ENCODE assay signal across 16 cellular contexts in the genomic region with DNA sequence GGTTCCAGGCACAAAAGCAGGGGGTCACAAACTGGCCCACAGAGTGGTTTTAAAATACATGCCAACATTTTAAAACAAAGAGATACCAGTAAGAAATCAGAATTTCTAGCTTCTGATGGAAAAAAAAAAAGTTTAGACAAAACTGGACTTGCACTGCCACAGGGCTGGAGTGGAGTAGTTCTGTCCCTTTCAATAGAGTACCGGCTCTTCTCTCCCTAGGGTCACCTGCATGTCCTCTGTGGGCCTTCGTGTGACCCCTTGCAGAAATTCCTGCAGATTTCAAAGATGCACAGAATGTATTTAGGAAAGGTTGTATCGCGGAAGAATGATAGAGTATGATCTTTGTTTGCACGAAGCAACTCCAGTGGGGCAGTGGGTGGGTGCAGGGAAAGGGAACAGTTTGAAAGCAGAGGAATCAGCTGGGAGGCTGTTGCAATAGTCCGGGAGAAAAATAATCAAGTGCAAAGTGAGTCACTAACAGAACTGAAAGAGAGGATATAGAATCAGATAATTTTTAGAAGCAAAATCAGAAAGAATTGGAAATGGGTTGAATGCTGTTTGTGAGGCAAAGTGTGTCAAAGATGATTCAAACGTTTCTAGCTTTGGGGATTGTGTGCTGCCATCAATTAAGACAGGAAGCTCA.
DNase-seq lines count a peak whose midpoint lies in the region; ATAC-seq, FAIRE-seq and TF ChIP-seq lines count a peak whose summit lies in the region.
"Had no signal": no experiment of that assay in that cellular context is flagged by ENCODE, and none has a peak within 500 bp of the region (broad histone marks: within the 10 kb centered on the region; RNA-seq: fewer than 3 reads in every experiment).

No MANE protein-coding gene starts in this region.

- H2BK5ac ChIP-seq in mesenchymal stem cell (ENCODE audit: low read depth, low read length, poor library complexity, severe bottlenecking), result no peak overlapping the region

- ATAC-seq in K562 (peak; percentile 69), GM18511 (IDR thresholded peaks at IDR 0.05; ENCODE audit: unreplicated experiment) (no peak)

- no TSS peak for BruUV-seq in K562 (replicated peaks; lab: Mats Ljungman, UMichigan)

- no peaks in the 10 kb centered on the region for H3K27me3 Mint-ChIP-seq in CD14-positive monocyte (ENCODE audit: low read depth in 3 of 3)
- no peaks in the 10 kb centered on the region for H3K27me3 Mint-ChIP-seq in activated naive CD4-positive, alpha-beta T cell treated with anti-CD3 and anti-CD28 coated beads, Interleukin-2, amount 10 ng/mL, durations not matched to agents 7 days and 5 days
- H3K27me3 Mint-ChIP-seq: stimulated activated naive CD8-positive, alpha-beta T cell treated with anti-CD3 and anti-CD28 coated beads, Interleukin-15, Interleukin-2, amounts not matched to agents 100 ng/mL and 50 ng/mL, for 24 hours had no signal

- H2BK15ac ChIP-seq in mesenchymal stem cell (ENCODE audit: low read depth, poor library complexity, severe bottlenecking), result no peak overlapping the region

- H3K18ac ChIP-seq in mesenchymal stem cell (ENCODE audit: low read depth in 1 of 2, low read length in 2 of 2), result peak overlapping the region in 1 of 2 experiments; percentile 60

- no peak overlapping the region for H3K14ac ChIP-seq in mesenchymal stem cell (ENCODE audit: low read length in 2 of 2)

- H3K9me3 ChIP-seq in K562 (replicated peaks; ENCODE audit: control insufficient read depth, insufficient read depth, low read depth, low read length) (no peaks in the 10 kb centered on the region), mesenchymal stem cell (ENCODE audit: control insufficient read depth, low read length) (no peaks in the 10 kb centered on the region)
- H3K9me3 ChIP-seq: prostate gland had no signal

- no peak overlapping the region for H2BK120ac ChIP-seq in mesenchymal stem cell (ENCODE audit: low read depth, low read length)

- CTCF ChIA-PET in K562 (lab: Yijun Ruan, JAX; ENCODE audit: low intra/inter-chr PET ratio), result no interaction called here
- CTCF ChIA-PET in activated naive CD4-positive, alpha-beta T cell treated with anti-CD3 and anti-CD28 coated beads, Interleukin-2, amount 10 ng/mL, durations not matched to agents 7 days and 5 days (lab: Charles Lee), result no interaction called here

- no peak for TF ChIP-seq POLR2A in K562 (conservative IDR thresholded peaks at IDR 0.05)
- no peak for TF ChIP-seq POLR2A in lower leg skin (IDR thresholded peaks at IDR 0.05)

- WGBS in K562 (ENCODE audit: insufficient coverage, low coverage, missing lambda C conversion rate), result 24% methylated on average over 7 of the region's 7 CpGs
- 77% methylated on average over 7 of the region's 7 CpGs for WGBS in mesenchymal stem cell
- 68 to 70% methylated on average over 7 of the region's 7 CpGs for WGBS in lower leg skin, 2 donors

- no peak overlapping the region for H4K8ac ChIP-seq in mesenchymal stem cell (ENCODE audit: low read length)

- POLR2A ChIA-PET in K562 (lab: Yijun Ruan, JAX), result interaction anchor here (0.6 to 1.5 kb wide), 5 partner anchors 9 to 105 kb away, joined by 3 to 5 read pairs (median 3); no protein-coding TSS in a partner anchor

- DNase-seq in CD14-positive monocyte (ENCODE audit: low spot score) (no peak), M059J (ENCODE audit: low read depth) (peak; percentile 26), K562 (ENCODE audit: extremely low read depth in 1 of 4, low spot score in 3 of 4) (peak in 1 of 4 experiments; percentile 28), mesenchymal stem cell (peak; percentile 70), lower leg skin (ENCODE audit: low spot score in 2 of 2) (no peak), HT-29 (ENCODE audit: low spot score) (no peak)
- no peak for DNase-seq in activated naive CD4-positive, alpha-beta T cell treated with anti-CD3 and anti-CD28 coated beads, Interleukin-2, amount 10 ng/mL, durations not matched to agents 7 days and 5 days
- DNase-seq: COR-L47; effector CD4-positive, alpha-beta T cell; mesendoderm; NCI-H2029 treated with DMSO at 0.1 percent for 48 hours; NK-92 treated with Interleukin-12 subunit alpha and Interleukin-12 subunit beta, amount 100 ng/mL, for 24 hours; stimulated activated CD4-positive, alpha-beta T cell treated with anti-CD3 and anti-CD28 coated beads, Interleukin-4, amount 100 ng/mL, for 4 hours had no signal

- peaks cover 36% of the 10 kb centered on the region for H3K4me1 Mint-ChIP-seq in CD14-positive monocyte
- peaks cover 45% of the 10 kb centered on the region for H3K4me1 Mint-ChIP-seq in activated naive CD4-positive, alpha-beta T cell treated with anti-CD3 and anti-CD28 coated beads, Interleukin-2, amount 10 ng/mL, durations not matched to agents 7 days and 5 days

- no peak overlapping the region for H3K23ac ChIP-seq in mesenchymal stem cell (ENCODE audit: low read length in 2 of 2)

- H3K27ac ChIP-seq in K562 (ENCODE audit: extremely low read depth, low read depth, low read length), result no peak overlapping the region
- no peak overlapping the region for H3K27ac ChIP-seq in mesenchymal stem cell (ENCODE audit: low read length, poor library complexity, severe bottlenecking)
- H3K27ac ChIP-seq: prostate gland had no signal

- H3K27me3 ChIP-seq in K562 (ENCODE audit: control insufficient read depth in 2 of 2, insufficient read depth in 2 of 2, low read length in 2 of 2) (no peaks in the 10 kb centered on the region), mesenchymal stem cell (ENCODE audit: control insufficient read depth in 1 of 2, insufficient read depth in 1 of 2, low read length in 2 of 2) (no peaks in the 10 kb centered on the region)

- no peak overlapping the region for H3K4ac ChIP-seq in mesenchymal stem cell (ENCODE audit: low read depth in 1 of 2, low read length in 2 of 2)

- TF ChIP-seq EP300 in K562 (IDR thresholded peaks at IDR 0.05; ENCODE audit: low read length), result no peak

- in situ Hi-C loops in K562 (cut with MboI), result no loop called here

- no peak overlapping the region; a peak in 1 of 4 replicates for H3K9ac ChIP-seq in K562 (ENCODE audit: insufficient read depth in 1 of 2, low read depth in 2 of 2, low read length in 2 of 2)
- H3K9ac ChIP-seq in mesenchymal stem cell (ENCODE audit: low read length), result peak overlapping the region; percentile 42

- H3K79me2 ChIP-seq in K562 (ENCODE audit: control insufficient read depth, insufficient read depth, low read length), result no peaks in the 10 kb centered on the region

- H3K79me1 ChIP-seq in mesenchymal stem cell (replicated peaks; ENCODE audit: low read length, poor library complexity, severe bottlenecking), result no peaks in the 10 kb centered on the region

- peak overlapping the region; percentile 61 to 68 for H3K4me3 Mint-ChIP-seq in CD14-positive monocyte
- H3K4me3 Mint-ChIP-seq in activated naive CD4-positive, alpha-beta T cell treated with anti-CD3 and anti-CD28 coated beads, Interleukin-2, amount 10 ng/mL, durations not matched to agents 7 days and 5 days, result no peak overlapping the region
- H3K4me3 Mint-ChIP-seq: stimulated activated naive CD8-positive, alpha-beta T cell treated with anti-CD3 and anti-CD28 coated beads, Interleukin-15, Interleukin-2, amounts not matched to agents 100 ng/mL and 50 ng/mL, for 24 hours had no signal

- H3K9me1 ChIP-seq in K562 (ENCODE audit: control insufficient read depth, insufficient read depth, low read length), result no peaks in the 10 kb centered on the region

- intact Hi-C loops in CD14-positive monocyte (cut with micrococcal nuclease), result no loop called here
- intact Hi-C loops in K562 (cut with micrococcal nuclease), result no loop called here
- intact Hi-C loops in lower leg skin (cut with DNase I; ENCODE audit: low total_unique reads), result no loop called here

- no peak for TF ChIP-seq CTCF in CD14-positive monocyte (IDR thresholded peaks at IDR 0.05)
- TF ChIP-seq CTCF in K562 (IDR thresholded peaks at IDR 0.05 in 2 of 3, conservative IDR thresholded peaks at IDR 0.05 in 1 of 3; ENCODE audit: insufficient read depth in 2 of 3, low read depth in 1 of 3, low read length in 3 of 3), result no peak
- TF ChIP-seq CTCF in lower leg skin (IDR thresholded peaks at IDR 0.05), result no peak

- H2AFZ ChIP-seq in K562 (ENCODE audit: low read depth, low read length) (peak overlapping the region; percentile 75), mesenchymal stem cell (ENCODE audit: low read depth, low read length) (no peak overlapping the region)

- H3K4me2 ChIP-seq in K562 (ENCODE audit: insufficient read depth, low read length) (peak overlapping the region; percentile 29; the same call in 1 of the 2 replicates), mesenchymal stem cell (ENCODE audit: low read length, poor library complexity, severe bottlenecking) (no peak overlapping the region)

- H3K9me3 Mint-ChIP-seq in CD14-positive monocyte, result no peaks in the 10 kb centered on the region
- no peaks in the 10 kb centered on the region for H3K9me3 Mint-ChIP-seq in activated naive CD4-positive, alpha-beta T cell treated with anti-CD3 and anti-CD28 coated beads, Interleukin-2, amount 10 ng/mL, durations not matched to agents 7 days and 5 days
- H3K9me3 Mint-ChIP-seq: stimulated activated naive CD8-positive, alpha-beta T cell treated with anti-CD3 and anti-CD28 coated beads, Interleukin-15, Interleukin-2, amounts not matched to agents 100 ng/mL and 50 ng/mL, for 24 hours had no signal

- no peak overlapping the region for H4K91ac ChIP-seq in mesenchymal stem cell (ENCODE audit: low read length)

- no peak overlapping the region for H2AK5ac ChIP-seq in mesenchymal stem cell (ENCODE audit: low read length, severe bottlenecking)

- no peak for TF ChIP-seq RAD21 in K562 (CRISPR knock-in tag; conservative IDR thresholded peaks at IDR 0.05 in 1 of 2, IDR thresholded peaks at IDR 0.05 in 1 of 2)

- no peaks in the 10 kb centered on the region for H4K20me1 ChIP-seq in K562 (replicated peaks; ENCODE audit: control insufficient read depth, insufficient read depth, low read length)

- peak overlapping the region in 3 of 7 donors; percentile 22 to 61 (median 54) for H3K27ac Mint-ChIP-seq in CD14-positive monocyte
- no peak overlapping the region for H3K27ac Mint-ChIP-seq in activated naive CD4-positive, alpha-beta T cell treated with anti-CD3 and anti-CD28 coated beads, Interleukin-2, amount 10 ng/mL, durations not matched to agents 7 days and 5 days
- H3K27ac Mint-ChIP-seq: stimulated activated naive CD8-positive, alpha-beta T cell treated with anti-CD3 and anti-CD28 coated beads, Interleukin-15, Interleukin-2, amounts not matched to agents 100 ng/mL and 50 ng/mL, for 24 hours had no signal

- H3K4me3 ChIP-seq in K562, result no peak overlapping the region
- H3K4me3 ChIP-seq in mesenchymal stem cell (ENCODE audit: insufficient read depth in 1 of 2, low read depth in 1 of 2, low read length in 2 of 2), result no peak overlapping the region
- H3K4me3 ChIP-seq in lower leg skin (ENCODE audit: low read depth, poor library complexity, severe bottlenecking), result no peak overlapping the region
- H3K4me3 ChIP-seq: prostate gland had no signal

- no peak overlapping the region for H2BK12ac ChIP-seq in mesenchymal stem cell (ENCODE audit: low read length in 2 of 2)

- H3K36me3 Mint-ChIP-seq in CD14-positive monocyte, result no peaks in the 10 kb centered on the region
- no peaks in the 10 kb centered on the region for H3K36me3 Mint-ChIP-seq in activated naive CD4-positive, alpha-beta T cell treated with anti-CD3 and anti-CD28 coated beads, Interleukin-2, amount 10 ng/mL, durations not matched to agents 7 days and 5 days

- H3K36me3 ChIP-seq in K562 (ENCODE audit: control insufficient read depth, insufficient read depth, low read length), result no peaks in the 10 kb centered on the region
- no peaks in the 10 kb centered on the region for H3K36me3 ChIP-seq in mesenchymal stem cell (ENCODE audit: control insufficient read depth in 1 of 2, insufficient read depth in 2 of 2, low read depth in 1 of 2, low read length in 2 of 2)
- H3K36me3 ChIP-seq: prostate gland had no signal

- FAIRE-seq in K562 (lab: Jason Lieb, UNC), result no peak

- H3K4me1 ChIP-seq in K562 (replicated peaks in 1 of 2; ENCODE audit: control insufficient read depth in 2 of 2, insufficient read depth in 2 of 2, low read length in 2 of 2) (0 out of 5 replicates have a peak, but pooled peaks cover 0 to 4% of the 10 kb centered on the region in 2 experiments), mesenchymal stem cell (ENCODE audit: control insufficient read depth, insufficient read depth, low read depth, low read length) (peaks cover 3% of the 10 kb centered on the region)
- H3K4me1 ChIP-seq: prostate gland had no signal

Comparison
In these comparisons a context has a peak if more than half of its experiments do, and no peak if none do; other contexts are left out.
1. DNase-seq: peak in M059J (single experiment) and mesenchymal stem cell (single experiment); none in CD14-positive monocyte (single experiment), lower leg skin (0 of 2), HT-29 (single experiment) and activated naive CD4-positive, alpha-beta T cell treated with anti-CD3 and anti-CD28 coated beads, Interleukin-2, amount 10 ng/mL, durations not matched to agents 7 days and 5 days (single experiment).